ENCODE assay signal across 17 cellular contexts in genomic region chr6:22362361-22362760, GRCh38.
DNase-seq lines count a peak whose midpoint lies in the region; ATAC-seq and TF ChIP-seq lines count a peak whose summit lies in the region.
"Had no signal": no experiment of that assay in that cellular context is flagged by ENCODE, and none has a peak within 500 bp of the region (broad histone marks: within the 10 kb centered on the region; RNA-seq: fewer than 3 reads in every experiment).

No MANE protein-coding gene starts in this region.

- peak overlapping the region; percentile 73 for H3K4me2 ChIP-seq in PC-3 (ENCODE audit: low read length)

- TF ChIP-seq CTCF in PC-3 (conservative IDR thresholded peaks at IDR 0.05; ENCODE audit: low read depth, low read length): no peak
- TF ChIP-seq CTCF in mesothelial cell of epicardium (IDR thresholded peaks at IDR 0.05; ENCODE audit: unreplicated experiment): no peak

- peak overlapping the region; percentile 70 for H3K9ac ChIP-seq in PC-3 (ENCODE audit: low read length)

- H4K20me1 ChIP-seq in PC-3 (ENCODE audit: low read length): no peaks in the 10 kb centered on the region

- intact Hi-C loops in PC-3 (cut with micrococcal nuclease): loop anchor here (1.0 to 10.0 kb wide), 8 partner anchors 85 to 1052 kb away; no protein-coding TSS in a partner anchor

- ATAC-seq in PC-3 (peak; percentile 50), GM21360 (IDR thresholded peaks at IDR 0.05; ENCODE audit: unreplicated experiment) (no peak)
- no peak for ATAC-seq in activated naive CD4-positive, alpha-beta T cell treated with anti-CD3 and anti-CD28 coated beads, Interleukin-2, amount 50 U/mL, for 72 hours
- ATAC-seq: activated T-helper 17 cell treated with anti-CD3 and anti-CD28 coated beads, Interleukin-2, amount 50 U/mL, for 72 hours; Right ventricle myocardium inferior had no signal

- H3K9me2 ChIP-seq in PC-3 (replicated peaks; ENCODE audit: low read length): no peaks in the 10 kb centered on the region

- peaks cover 59% of the 10 kb centered on the region for H3K4me1 Mint-ChIP-seq in mesothelial cell of epicardium
- H3K4me1 Mint-ChIP-seq: activated T-helper 17 cell treated with anti-CD3 and anti-CD28 coated beads, Interleukin-2, amount 50 U/mL, for 72 hours had no signal

- no peak overlapping the region for H2AFZ ChIP-seq in PC-3 (ENCODE audit: low read length)

- H3K36me3 Mint-ChIP-seq in mesothelial cell of epicardium: peaks cover 3% of the 10 kb centered on the region
- no peaks in the 10 kb centered on the region for H3K36me3 Mint-ChIP-seq in activated naive CD4-positive, alpha-beta T cell treated with anti-CD3 and anti-CD28 coated beads, Interleukin-2, amount 50 U/mL, for 72 hours

- peak; percentile 16 for DNase-seq in EH (ENCODE audit: low read depth)
- DNase-seq in NCI-H146 treated with DMSO at 0.1 percent for 48 hours (lab: John Stamatoyannopoulos, UW; ENCODE audit: unreplicated experiment): peak; percentile 59
- DNase-seq in PC-3: peak; percentile 87
- no peak for DNase-seq in mesothelial cell of epicardium (ENCODE audit: low spot score in 2 of 2, unreplicated experiment in 2 of 2)
- no peak for DNase-seq in activated naive CD4-positive, alpha-beta T cell treated with anti-CD3 and anti-CD28 coated beads, Interleukin-2, amount 50 U/mL, for 72 hours (ENCODE audit: low spot score in 2 of 2)
- DNase-seq in effector CD8-positive, alpha-beta T cell (lab: John Stamatoyannopoulos, UW): no peak
- no peak for DNase-seq in GDM1 (lab: John Stamatoyannopoulos, UW)
- DNase-seq: activated CD8-positive, alpha-beta memory T cell treated with anti-CD3 and anti-CD28 coated beads for 24 hours; IMR-90; left ventricle myocardium inferior; NCI-H1092 treated with DMSO at 0.1 percent for 48 hours; small intestine; T-helper 1 cell; transverse colon had no signal

- no peaks in the 10 kb centered on the region for H3K9me3 ChIP-seq in PC-3 (ENCODE audit: low read length)
- H3K9me3 ChIP-seq: transverse colon had no signal

- CTCF ChIA-PET in PC-3 (lab: Charles Lee): interaction anchor here (0.6 kb wide), 1 partner anchor 135 kb away, joined by 6 read pairs; no protein-coding TSS in a partner anchor

- peak overlapping the region; percentile 54 for H3K4me3 Mint-ChIP-seq in mesothelial cell of epicardium
- H3K4me3 Mint-ChIP-seq: activated T-helper 17 cell treated with anti-CD3 and anti-CD28 coated beads, Interleukin-2, amount 50 U/mL, for 72 hours had no signal

- H3K27me3 ChIP-seq in PC-3 (ENCODE audit: low read length): no peaks in the 10 kb centered on the region
- H3K27me3 ChIP-seq: transverse colon had no signal

- H3K27me3 Mint-ChIP-seq in mesothelial cell of epicardium (ENCODE audit: low read depth): no peaks in the 10 kb centered on the region
- H3K27me3 Mint-ChIP-seq: activated T-helper 17 cell treated with anti-CD3 and anti-CD28 coated beads, Interleukin-2, amount 50 U/mL, for 72 hours had no signal

- peaks cover 44% of the 10 kb centered on the region for H3K4me1 ChIP-seq in PC-3 (ENCODE audit: insufficient read depth, low read length)
- H3K4me1 ChIP-seq: transverse colon had no signal

- no peaks in the 10 kb centered on the region for H3K79me2 ChIP-seq in PC-3 (ENCODE audit: low read length)

- H3K4me3 ChIP-seq in PC-3 (ENCODE audit: low read length): peak overlapping the region; percentile 32; the same call in 1 of the 2 replicates
- H3K4me3 ChIP-seq: left ventricle myocardium inferior, transverse colon had no signal

- H3K27ac ChIP-seq in PC-3 (ENCODE audit: low read length): peak overlapping the region; percentile 94
- H3K27ac ChIP-seq: left ventricle myocardium inferior, transverse colon had no signal

- no TSS peak for BruUV-seq in PC-3 (replicated peaks; lab: Mats Ljungman, UMichigan)

- peak overlapping the region; percentile 98 for H3K27ac Mint-ChIP-seq in mesothelial cell of epicardium
- no peak overlapping the region for H3K27ac Mint-ChIP-seq in activated naive CD4-positive, alpha-beta T cell treated with anti-CD3 and anti-CD28 coated beads, Interleukin-2, amount 50 U/mL, for 72 hours
- H3K27ac Mint-ChIP-seq: activated T-helper 17 cell treated with anti-CD3 and anti-CD28 coated beads, Interleukin-2, amount 50 U/mL, for 72 hours had no signal

- peaks cover 9% of the 10 kb centered on the region for H3K9me3 Mint-ChIP-seq in mesothelial cell of epicardium
- H3K9me3 Mint-ChIP-seq in activated naive CD4-positive, alpha-beta T cell treated with anti-CD3 and anti-CD28 coated beads, Interleukin-2, amount 50 U/mL, for 72 hours: peaks cover 4 to 8% of the 10 kb centered on the region in 2 donors

- no peaks in the 10 kb centered on the region for H3K36me3 ChIP-seq in PC-3 (ENCODE audit: low read depth, low read length)
- H3K36me3 ChIP-seq: left ventricle myocardium inferior, transverse colon had no signal

- no peaks in the 10 kb centered on the region for H3F3A ChIP-seq in PC-3 (ENCODE audit: low read length, unreplicated experiment)

- POLR2A ChIA-PET in PC-3 (lab: Charles Lee; ENCODE audit: unreplicated experiment): no interaction called here

Comparison
In these comparisons a context has a peak if more than half of its experiments do, and no peak if none do; other contexts are left out.
1. DNase-seq: peak in EH (single experiment), NCI-H146 treated with DMSO at 0.1 percent for 48 hours (single experiment) and PC-3 (single experiment); none in mesothelial cell of epicardium (0 of 2), activated naive CD4-positive, alpha-beta T cell treated with anti-CD3 and anti-CD28 coated beads, Interleukin-2, amount 50 U/mL, for 72 hours (0 of 2), effector CD8-positive, alpha-beta T cell (single experiment) and GDM1 (single experiment).